ENCODE assay signal across 9 cellular contexts in the genomic region with DNA sequence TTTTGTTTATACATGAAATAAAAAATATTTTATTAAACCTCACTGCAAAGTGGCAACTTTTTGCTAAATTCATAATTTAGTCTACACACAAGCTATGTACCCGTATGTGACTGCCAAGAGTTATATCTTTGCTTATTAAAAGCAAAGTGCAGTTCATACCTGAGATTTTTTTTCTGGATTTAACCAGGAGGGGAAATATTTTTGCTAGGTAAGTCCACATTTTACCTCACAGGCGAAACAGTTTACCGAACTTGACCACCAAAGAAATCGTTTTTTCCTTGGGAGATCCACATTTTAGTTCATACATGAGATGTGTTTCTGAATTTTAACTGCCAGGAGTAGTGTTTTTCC. TPM values are rescaled to one million over a fixed set of nuclear protein-coding genes. Genes with fewer than 3 reads are reported as not detected.
DNase-seq lines count a peak whose midpoint lies in the region; ATAC-seq and TF ChIP-seq lines count a peak whose summit lies in the region.
"Had no signal": no experiment of that assay in that cellular context is flagged by ENCODE, and none has a peak within 500 bp of the region (broad histone marks: within the 10 kb centered on the region; RNA-seq: fewer than 3 reads in every experiment).

No MANE protein-coding gene starts in this region.

- H3K79me2 ChIP-seq in SK-N-SH (ENCODE audit: insufficient read depth) = peaks cover 41% of the 10 kb centered on the region

- peak overlapping the region; percentile 80 for H2AFZ ChIP-seq in SK-N-SH (ENCODE audit: low read depth)

- H3K9ac ChIP-seq in SK-N-SH (peak overlapping the region; percentile 62; the same call in 1 of the 2 replicates), iPS-20b (ENCODE audit: low read depth, low read length) (peak overlapping the region; percentile 87; the same call in 1 of the 2 replicates)

- H3K27me3 ChIP-seq in SK-N-SH (ENCODE audit: insufficient read depth) (no peaks in the 10 kb centered on the region), iPS-20b (ENCODE audit: insufficient read depth, low read length) (no peaks in the 10 kb centered on the region)

- peaks cover 59% of the 10 kb centered on the region for H3K4me1 Mint-ChIP-seq in activated B cell treated with CpG ODN at 0.5 μM for 24 hours
- peaks cover 30% of the 10 kb centered on the region for H3K4me1 Mint-ChIP-seq in stimulated activated effector memory CD8-positive, alpha-beta T cell treated with anti-CD3 and anti-CD28 coated beads, Interleukin-12 subunit alpha, Interleukin-12 subunit beta, amount 100 ng/mL, for 72 hours

- H3K36me3 Mint-ChIP-seq in activated B cell treated with CpG ODN at 0.5 μM for 24 hours (ENCODE audit: low read depth) = peaks cover 25% of the 10 kb centered on the region
- H3K36me3 Mint-ChIP-seq in stimulated activated effector memory CD8-positive, alpha-beta T cell treated with anti-CD3 and anti-CD28 coated beads, Interleukin-12 subunit alpha, Interleukin-12 subunit beta, amount 100 ng/mL, for 72 hours = peaks cover 46% of the 10 kb centered on the region

- TF ChIP-seq RAD21 in SK-N-SH (IDR thresholded peaks at IDR 0.05; ENCODE audit: low read length) = no peak

- H3K27me3 Mint-ChIP-seq in activated B cell treated with CpG ODN at 0.5 μM for 24 hours = no peaks in the 10 kb centered on the region

- H3K36me3 ChIP-seq in SK-N-SH (replicated peaks in 1 of 2; ENCODE audit: control insufficient read depth in 1 of 2, insufficient read depth in 2 of 2, low read length in 1 of 2) (peaks cover 10 to 20% of the 10 kb centered on the region in 2 experiments), iPS-20b (ENCODE audit: insufficient read depth, low read depth, low read length) (peaks cover 23% of the 10 kb centered on the region)

- CTCF ChIA-PET in SK-N-SH (lab: Yijun Ruan, JAX) = no interaction called here
- CTCF ChIA-PET in activated B cell treated with CpG ODN at 0.5 μM for 24 hours (lab: Charles Lee) = no interaction called here

- H3K9me3 ChIP-seq in SK-N-SH (no peaks in the 10 kb centered on the region), iPS-20b (ENCODE audit: insufficient read depth, low read depth, low read length) (no peaks in the 10 kb centered on the region)

- TF ChIP-seq EP300 in SK-N-SH (IDR thresholded peaks at IDR 0.05; ENCODE audit: borderline replicate concordance in 1 of 2, low read depth in 1 of 2, low read length in 1 of 2) = no peak

- peaks cover 40% of the 10 kb centered on the region for H4K20me1 ChIP-seq in SK-N-SH (ENCODE audit: insufficient read depth)

- peaks cover 8 to 25% of the 10 kb centered on the region in 2 experiments; a peak in 3 of 4 replicates for H3K4me1 ChIP-seq in SK-N-SH (ENCODE audit: control insufficient read depth in 1 of 2, insufficient read depth in 2 of 2, low read depth in 1 of 2, low read length in 1 of 2)
- no peaks in the 10 kb centered on the region for H3K4me1 ChIP-seq in iPS-20b (ENCODE audit: insufficient read depth, low read length)

- POLR2A ChIA-PET in SK-N-SH (lab: Yijun Ruan, JAX) = no interaction called here
- POLR2A ChIA-PET in activated B cell treated with CpG ODN at 0.5 μM for 24 hours (lab: Charles Lee) = interaction anchor here (0.6 to 7.8 kb wide), 4 partner anchors 8 to 291 kb away, joined by 3 to 131 read pairs (median 50); a partner anchor contains a TSS

- intact Hi-C loops in activated B cell treated with CpG ODN at 0.5 μM for 24 hours (cut with micrococcal nuclease) = no loop called here

- peak overlapping the region; percentile 92 for H3K4me3 Mint-ChIP-seq in activated B cell treated with CpG ODN at 0.5 μM for 24 hours
- H3K4me3 Mint-ChIP-seq in stimulated activated effector memory CD8-positive, alpha-beta T cell treated with anti-CD3 and anti-CD28 coated beads, Interleukin-12 subunit alpha, Interleukin-12 subunit beta, amount 100 ng/mL, for 72 hours = peak overlapping the region; percentile 84

- H3K27ac Mint-ChIP-seq in activated B cell treated with CpG ODN at 0.5 μM for 24 hours = peak overlapping the region; percentile 37
- peak overlapping the region; percentile 95 for H3K27ac Mint-ChIP-seq in stimulated activated effector memory CD8-positive, alpha-beta T cell treated with anti-CD3 and anti-CD28 coated beads, Interleukin-12 subunit alpha, Interleukin-12 subunit beta, amount 100 ng/mL, for 72 hours

- TF ChIP-seq CTCF in SK-N-SH (IDR thresholded peaks at IDR 0.05) (no peak), activated B cell treated with CpG ODN at 0.5 μM for 24 hours (IDR thresholded peaks at IDR 0.05) (no peak)

- H3K4me2 ChIP-seq in SK-N-SH = peak overlapping the region; percentile 81

- H3K27ac ChIP-seq in SK-N-SH (ENCODE audit: low read depth in 2 of 2, low read length in 1 of 2) (peak overlapping the region in 1 of 2 experiments; percentile 77; a peak in 1 of 4 replicates), iPS-20b (ENCODE audit: low read length) (no peak overlapping the region)

- ATAC-seq in SK-N-SH treated with all-trans-retinoic acid at 6 μM for 48 hours (no peak), activated B cell treated with CpG ODN at 0.5 μM for 24 hours (ENCODE audit: low read depth) (no peak), GM21423 (IDR thresholded peaks at IDR 0.05; ENCODE audit: unreplicated experiment) (no peak)
- no peak for ATAC-seq in stimulated activated effector memory CD8-positive, alpha-beta T cell treated with anti-CD3 and anti-CD28 coated beads, Interleukin-12 subunit alpha, Interleukin-12 subunit beta, amount 100 ng/mL, for 72 hours

- 81% methylated on average over 4 of the region's 4 CpGs for WGBS in SK-N-SH (ENCODE audit: low lambda C conversion rate)

- DNase-seq in SK-N-SH (no peak), activated B cell treated with CpG ODN at 0.5 μM for 24 hours (no peak), GOT3 (lab: John Stamatoyannopoulos, UW) (no peak), 8988T (no peak)
- no peak for DNase-seq in stimulated activated effector memory CD8-positive, alpha-beta T cell treated with anti-CD3 and anti-CD28 coated beads, Interleukin-12 subunit alpha, Interleukin-12 subunit beta, amount 100 ng/mL, for 72 hours (ENCODE audit: low spot score in 2 of 2)

- no peaks in the 10 kb centered on the region for H3K9me3 Mint-ChIP-seq in activated B cell treated with CpG ODN at 0.5 μM for 24 hours
- H3K9me3 Mint-ChIP-seq in stimulated activated effector memory CD8-positive, alpha-beta T cell treated with anti-CD3 and anti-CD28 coated beads, Interleukin-12 subunit alpha, Interleukin-12 subunit beta, amount 100 ng/mL, for 72 hours = no peaks in the 10 kb centered on the region

- H3K9me2 ChIP-seq in SK-N-SH = no peaks in the 10 kb centered on the region

- H3K4me3 ChIP-seq in SK-N-SH (ENCODE audit: low read depth in 2 of 2, low read length in 1 of 2) (peak overlapping the region; percentile 69 to 91), iPS-20b (ENCODE audit: low read length) (peak overlapping the region; percentile 86)

- peaks cover 23% of the 10 kb centered on the region for H3F3A ChIP-seq in SK-N-SH (replicated peaks; ENCODE audit: insufficient read depth)

TF ChIP-seq in SK-N-SH, 30 proteins besides CTCF, POLR2A, EP300 and RAD21 (continues in another document):
- TF ChIP-seq ELF1 (IDR thresholded peaks at IDR 0.05) (no peak), NRF1 (IDR thresholded peaks at IDR 0.05; ENCODE audit: low read depth, low read length) (no peak), FOSL2 (IDR thresholded peaks at IDR 0.05; ENCODE audit: borderline replicate concordance, low read depth) (no peak)

TF ChIP-seq in SK-N-SH treated with all-trans-retinoic acid at 6 μM for 48 hours, 23 proteins besides CTCF, POLR2A, EP300 and RAD21 (continues in another document):
- TF ChIP-seq TOX (CRISPR knock-in tag; IDR thresholded peaks at IDR 0.05; ENCODE audit: borderline replicate concordance) = no peak
- no peak for TF ChIP-seq ZFP3 (CRISPR knock-in tag; IDR thresholded peaks at IDR 0.05)
- TF ChIP-seq, protein P1, sequence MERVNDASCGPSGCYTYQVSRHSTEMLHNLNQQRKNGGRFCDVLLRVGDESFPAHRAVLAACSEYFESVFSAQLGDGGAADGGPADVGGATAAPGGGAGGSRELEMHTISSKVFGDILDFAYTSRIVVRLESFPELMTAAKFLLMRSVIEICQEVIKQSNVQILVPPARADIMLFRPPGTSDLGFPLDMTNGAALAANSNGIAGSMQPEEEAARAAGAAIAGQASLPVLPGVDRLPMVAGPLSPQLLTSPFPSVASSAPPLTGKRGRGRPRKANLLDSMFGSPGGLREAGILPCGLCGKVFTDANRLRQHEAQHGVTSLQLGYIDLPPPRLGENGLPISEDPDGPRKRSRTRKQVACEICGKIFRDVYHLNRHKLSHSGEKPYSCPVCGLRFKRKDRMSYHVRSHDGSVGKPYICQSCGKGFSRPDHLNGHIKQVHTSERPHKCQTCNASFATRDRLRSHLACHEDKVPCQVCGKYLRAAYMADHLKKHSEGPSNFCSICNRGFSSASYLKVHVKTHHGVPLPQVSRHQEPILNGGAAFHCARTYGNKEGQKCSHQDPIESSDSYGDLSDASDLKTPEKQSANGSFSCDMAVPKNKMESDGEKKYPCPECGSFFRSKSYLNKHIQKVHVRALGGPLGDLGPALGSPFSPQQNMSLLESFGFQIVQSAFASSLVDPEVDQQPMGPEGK (CRISPR knock-in tag; IDR thresholded peaks at IDR 0.05; ENCODE audit: borderline replicate concordance) = no peak
- TF ChIP-seq ZNF70 (CRISPR knock-in tag; IDR thresholded peaks at IDR 0.05) = no peak

RNA-seq across cellular contexts. Expression of a gene that starts 12.2 kb away (rescaled TPM):
- polyA plus RNA-seq in SK-N-SH (2012; rRNA removed) = 0.76 and 0.88 TPM in 2 replicates
- 0.58 and 0.66 TPM in 2 replicates for polyA plus RNA-seq in SK-N-SH (2012; cell fraction: cytosol; rRNA removed)
- polyA plus RNA-seq in SK-N-SH (2012; cell fraction: nucleus; rRNA removed) = 0.75 and 1.8 TPM in 2 replicates
- 0.31 and 0.54 TPM in 2 replicates for total RNA-seq in activated B cell treated with CpG ODN at 0.5 μM for 24 hours
- total RNA-seq: subcutaneous adipose tissue had no signal

RNA-seq across cellular contexts. Expression of a gene that starts 13.5 kb away (rescaled TPM):
- not detected in 2 replicates for polyA plus RNA-seq in SK-N-SH (2012; rRNA removed)
- polyA plus RNA-seq in SK-N-SH (2012; cell fraction: cytosol; rRNA removed) = not detected in 2 replicates
- polyA plus RNA-seq in SK-N-SH (2012; cell fraction: nucleus; rRNA removed) = not detected in 2 replicates
- total RNA-seq in activated B cell treated with CpG ODN at 0.5 μM for 24 hours = 0.09 TPM in 1 of 2 replicates, not detected in the other

RNA-seq across cellular contexts. Expression of a gene that starts 19.3 kb away (rescaled TPM):
- polyA plus RNA-seq in SK-N-SH (2012; rRNA removed) = 16.0 and 18.1 TPM in 2 replicates
- polyA plus RNA-seq in SK-N-SH (2012; cell fraction: cytosol; rRNA removed) = 1.4 and 2.7 TPM in 2 replicates
- 255 and 564 TPM in 2 replicates for polyA plus RNA-seq in SK-N-SH (2012; cell fraction: nucleus; rRNA removed)
- 2.8 and 4.8 TPM in 2 replicates for total RNA-seq in activated B cell treated with CpG ODN at 0.5 μM for 24 hours

RNA-seq across cellular contexts. Expression of a gene that starts 31.8 kb away (rescaled TPM):
- polyA plus RNA-seq in SK-N-SH (2012; rRNA removed) = 35.0 and 55.8 TPM in 2 replicates
- 18.7 and 29.3 TPM in 2 replicates for polyA plus RNA-seq in SK-N-SH (2012; cell fraction: cytosol; rRNA removed)
- polyA plus RNA-seq in SK-N-SH (2012; cell fraction: nucleus; rRNA removed) = 271 and 351 TPM in 2 replicates
- 107 and 117 TPM in 2 replicates for total RNA-seq in activated B cell treated with CpG ODN at 0.5 μM for 24 hours

RNA-seq across cellular contexts. Expression of a gene that starts 32.3 kb away (rescaled TPM):
- polyA plus RNA-seq in SK-N-SH (2012; rRNA removed) = 128 and 151 TPM in 2 replicates
- polyA plus RNA-seq in SK-N-SH (2012; cell fraction: cytosol; rRNA removed) = 82.0 and 106 TPM in 2 replicates
- 251 and 261 TPM in 2 replicates for polyA plus RNA-seq in SK-N-SH (2012; cell fraction: nucleus; rRNA removed)
- 74.4 and 74.9 TPM in 2 replicates for total RNA-seq in activated B cell treated with CpG ODN at 0.5 μM for 24 hours
